18 cellular contexts compared by ENCODE assay signal in genomic region chr10:4699950-4700730, GRCh38.
DNase-seq lines count a peak whose midpoint lies in the region; ATAC-seq, FAIRE-seq and TF ChIP-seq lines count a peak whose summit lies in the region.
"Had no signal": no experiment of that assay in that cellular context is flagged by ENCODE, and none has a peak within 500 bp of the region (broad histone marks: within the 10 kb centered on the region; RNA-seq: fewer than 3 reads in every experiment).

No MANE protein-coding gene starts in this region.

- TF ChIP-seq EP300 in SK-N-SH (IDR thresholded peaks at IDR 0.05; ENCODE audit: borderline replicate concordance in 1 of 2, low read depth in 1 of 2, low read length in 1 of 2), result no peak

- no peak overlapping the region for H3K4me2 ChIP-seq in HCT116 (ENCODE audit: low read length)
- H3K4me2 ChIP-seq in SK-N-SH, result no peak overlapping the region
- no peak overlapping the region for H3K4me2 ChIP-seq in fibroblast of lung (ENCODE audit: extremely low read depth, insufficient read depth, low read length)
- H3K4me2 ChIP-seq: BLaER1 treated with 17β-estradiol and CSF1 and Interleukin-3, amounts not matched to agents 10 nM and 100 nM had no signal

- H4K20me1 ChIP-seq in HCT116 (ENCODE audit: insufficient read depth), result no peaks in the 10 kb centered on the region
- H4K20me1 ChIP-seq in SK-N-SH (ENCODE audit: insufficient read depth), result no peaks in the 10 kb centered on the region
- no peaks in the 10 kb centered on the region for H4K20me1 ChIP-seq in fibroblast of lung (ENCODE audit: control insufficient read depth, extremely low read depth, insufficient read depth, low read length)
- H4K20me1 ChIP-seq: BLaER1 treated with 17β-estradiol and CSF1 and Interleukin-3, amounts not matched to agents 10 nM and 100 nM had no signal

- DNase-seq in HCT116 (ENCODE audit: low read depth, low spot score) (no peak), SK-N-SH (no peak), fibroblast of lung (ENCODE audit: low read depth in 2 of 2) (peak in 1 of 2 donors; percentile 63), pancreas (no peak), thyroid gland (no peak)
- DNase-seq in activated CD4-positive, alpha-beta T cell treated with anti-CD3 and anti-CD28 coated beads, Interleukin-2, amount 50 U/mL, for 48 hours, result no peak
- DNase-seq: CD8-positive, alpha-beta memory T cell; EL; HFFc6; NCI-H187; NCI-H2107; NCI-H2227 treated with DMSO at 0.1 percent for 48 hours; NCI-H524 treated with DMSO at 0.1 percent for 48 hours had no signal

- peak; percentile 89 for FAIRE-seq in pancreas (lab: Jason Lieb, UNC)
- FAIRE-seq: GM12892, GM18507 had no signal

- no peak overlapping the region for H3K4me3 ChIP-seq in HCT116 (replicated peaks in 1 of 2; ENCODE audit: low read depth in 1 of 2, low read length in 2 of 2)
- H3K4me3 ChIP-seq in SK-N-SH (ENCODE audit: low read depth in 2 of 2, low read length in 1 of 2), result no peak overlapping the region
- no peak overlapping the region for H3K4me3 ChIP-seq in fibroblast of lung (replicated peaks in 1 of 4; ENCODE audit: control extremely low read depth in 1 of 4, insufficient read depth in 1 of 4, low read depth in 3 of 4, low read length in 4 of 4)
- no peak overlapping the region for H3K4me3 ChIP-seq in pancreas
- no peak overlapping the region for H3K4me3 ChIP-seq in thyroid gland (replicated peaks in 1 of 3)
- H3K4me3 ChIP-seq: BLaER1 treated with 17β-estradiol and CSF1 and Interleukin-3, amounts not matched to agents 10 nM and 100 nM; SK-N-MC had no signal

- H2AFZ ChIP-seq in HCT116 (ENCODE audit: low read depth, low read length, poor library complexity, severe bottlenecking) (peak overlapping the region; percentile 19), SK-N-SH (ENCODE audit: low read depth) (peak overlapping the region; percentile 79), fibroblast of lung (ENCODE audit: low read length) (peak overlapping the region; percentile 58)

- H3K9me2 ChIP-seq in HCT116 (ENCODE audit: insufficient read depth) (no peaks in the 10 kb centered on the region), SK-N-SH (no peaks in the 10 kb centered on the region)

- ATAC-seq in HCT116 (no peak), pancreas (no peak), GM21423 (IDR thresholded peaks at IDR 0.05; ENCODE audit: unreplicated experiment) (no peak)

- TF ChIP-seq RAD21 in HCT116 (IDR thresholded peaks at IDR 0.05; ENCODE audit: low read depth) (no peak), SK-N-SH (IDR thresholded peaks at IDR 0.05; ENCODE audit: low read length) (no peak)

- H3K36me3 ChIP-seq in HCT116 (ENCODE audit: control insufficient read depth in 1 of 2, insufficient read depth in 2 of 2, low read length in 2 of 2) (no peaks in the 10 kb centered on the region), SK-N-SH (replicated peaks in 1 of 2; ENCODE audit: control insufficient read depth in 1 of 2, insufficient read depth in 2 of 2, low read length in 1 of 2) (no peaks in the 10 kb centered on the region), fibroblast of lung (ENCODE audit: control insufficient read depth, insufficient read depth, low read length) (no peaks in the 10 kb centered on the region), pancreas (no peaks in the 10 kb centered on the region), thyroid gland (no peaks in the 10 kb centered on the region)
- H3K36me3 ChIP-seq: BLaER1 treated with 17β-estradiol and CSF1 and Interleukin-3, amounts not matched to agents 10 nM and 100 nM had no signal

- TF ChIP-seq POLR2A in HCT116 (IDR thresholded peaks at IDR 0.05; ENCODE audit: borderline replicate concordance, extremely low read depth, insufficient read depth, insufficient read length), result no peak
- TF ChIP-seq POLR2A in thyroid gland (IDR thresholded peaks at IDR 0.05), result no peak

- H3K9me3 ChIP-seq in HCT116 (ENCODE audit: control insufficient read depth in 1 of 2, insufficient read depth in 1 of 2, low read depth in 1 of 2, low read length in 2 of 2) (no peaks in the 10 kb centered on the region), SK-N-SH (no peaks in the 10 kb centered on the region), fibroblast of lung (ENCODE audit: control insufficient read depth, insufficient read depth, low read depth, low read length) (no peaks in the 10 kb centered on the region), pancreas (no peaks in the 10 kb centered on the region), thyroid gland (no peaks in the 10 kb centered on the region)
- H3K9me3 ChIP-seq: BLaER1 treated with 17β-estradiol and CSF1 and Interleukin-3, amounts not matched to agents 10 nM and 100 nM had no signal

- H3K27me3 ChIP-seq in HCT116 (ENCODE audit: insufficient read depth, low read length), result no peaks in the 10 kb centered on the region
- H3K27me3 ChIP-seq in SK-N-SH (ENCODE audit: insufficient read depth), result no peaks in the 10 kb centered on the region
- no peaks in the 10 kb centered on the region for H3K27me3 ChIP-seq in fibroblast of lung (ENCODE audit: control insufficient read depth, insufficient read depth, low read length)
- no peaks in the 10 kb centered on the region for H3K27me3 ChIP-seq in pancreas
- no peaks in the 10 kb centered on the region for H3K27me3 ChIP-seq in thyroid gland
- H3K27me3 ChIP-seq: BLaER1 treated with 17β-estradiol and CSF1 and Interleukin-3, amounts not matched to agents 10 nM and 100 nM had no signal

- TF ChIP-seq CTCF in HCT116 (IDR thresholded peaks at IDR 0.05 in 2 of 3, conservative IDR thresholded peaks at IDR 0.05 in 1 of 3; ENCODE audit: borderline replicate concordance in 1 of 3, insufficient read depth in 1 of 3, low read depth in 2 of 3, low read length in 2 of 3) (no peak), SK-N-SH (IDR thresholded peaks at IDR 0.05) (no peak), fibroblast of lung (conservative IDR thresholded peaks at IDR 0.05 in 1 of 2, IDR thresholded peaks at IDR 0.05 in 1 of 2; ENCODE audit: low read depth in 1 of 2, low read length in 2 of 2) (no peak), pancreas (IDR thresholded peaks at IDR 0.05) (no peak), thyroid gland (IDR thresholded peaks at IDR 0.05) (no peak)

- no TSS peak for BruUV-seq in HCT116 (replicated peaks; lab: Mats Ljungman, UMichigan)

- H3K27ac ChIP-seq in HCT116 (ENCODE audit: low read depth, low read length) (no peak overlapping the region), SK-N-SH (ENCODE audit: low read depth in 2 of 2, low read length in 1 of 2) (no peak overlapping the region), fibroblast of lung (ENCODE audit: insufficient read depth, low read length) (no peak overlapping the region), pancreas (no peak overlapping the region), thyroid gland (no peak overlapping the region)
- H3K27ac ChIP-seq: BLaER1 treated with 17β-estradiol and CSF1 and Interleukin-3, amounts not matched to agents 10 nM and 100 nM; SK-N-MC had no signal

- intact Hi-C loops in HCT116 (cut with micrococcal nuclease) (no loop called here), pancreas (cut with DNase I) (no loop called here), thyroid gland (cut with DNase I) (no loop called here)

- H3K9ac ChIP-seq in HCT116 (ENCODE audit: low read length), result no peak overlapping the region
- H3K9ac ChIP-seq in SK-N-SH, result no peak overlapping the region
- H3K9ac ChIP-seq in fibroblast of lung (ENCODE audit: insufficient read depth, low read length), result no peak overlapping the region
- H3K9ac ChIP-seq: BLaER1 treated with 17β-estradiol and CSF1 and Interleukin-3, amounts not matched to agents 10 nM and 100 nM had no signal

- POLR2A ChIA-PET in HCT116 (lab: Charles Lee) (no interaction called here), SK-N-SH (lab: Yijun Ruan, JAX) (no interaction called here)

- 96% methylated on average over 3 of the region's 3 CpGs for WGBS in SK-N-SH (ENCODE audit: low lambda C conversion rate)
- WGBS in pancreas, 2 donors, result 81 to 87% methylated on average over 3 of the region's 3 CpGs
- 87 to 90% methylated on average over 3 of the region's 3 CpGs for WGBS in thyroid gland, 2 donors

- RAD21 ChIA-PET in HCT116 (lab: Charles Lee; ENCODE audit: low non-redundant PET in 1 of 2, low total read pairs in 2 of 2, uncharacterized antibody in 2 of 2, unreplicated experiment in 2 of 2), result no interaction called here

- no peaks in the 10 kb centered on the region for H3K79me2 ChIP-seq in HCT116 (ENCODE audit: insufficient read depth, low read length)
- no peaks in the 10 kb centered on the region for H3K79me2 ChIP-seq in SK-N-SH (ENCODE audit: insufficient read depth)
- H3K79me2 ChIP-seq in fibroblast of lung (ENCODE audit: control insufficient read depth, insufficient read depth, low read length), result no peaks in the 10 kb centered on the region

- peaks cover 40% of the 10 kb centered on the region for H3F3A ChIP-seq in SK-N-SH (replicated peaks; ENCODE audit: insufficient read depth)

- H3K4me1 ChIP-seq in HCT116 (ENCODE audit: control insufficient read depth in 1 of 2, insufficient read depth in 2 of 2, low read length in 2 of 2) (peaks cover 3 to 17% of the 10 kb centered on the region in 2 experiments; a peak in 2 of 4 replicates), SK-N-SH (ENCODE audit: control insufficient read depth in 1 of 2, insufficient read depth in 2 of 2, low read depth in 1 of 2, low read length in 1 of 2) (peaks cover 0 to 11% of the 10 kb centered on the region in 2 experiments; a peak in 1 of 4 replicates), fibroblast of lung (ENCODE audit: control insufficient read depth, extremely low read depth, insufficient read depth, low read length) (peaks cover 8% of the 10 kb centered on the region), pancreas (no peaks in the 10 kb centered on the region), thyroid gland (no peaks in the 10 kb centered on the region)

- CTCF ChIA-PET in HCT116 (lab: Charles Lee) (interaction anchor here (1.1 kb wide), 1 partner anchor 70 kb away, joined by 3 read pairs; no protein-coding TSS in a partner anchor), SK-N-SH (lab: Yijun Ruan, JAX) (interaction anchor here (1.3 kb wide), 1 partner anchor 43 kb away, joined by 4 read pairs; no protein-coding TSS in a partner anchor)

TF ChIP-seq in HCT116, 20 proteins besides CTCF, POLR2A, EP300 and RAD21 (continues in another document):
- TF ChIP-seq SRF (IDR thresholded peaks at IDR 0.05; ENCODE audit: low read depth), result no peak
- TF ChIP-seq FOSL1 (IDR thresholded peaks at IDR 0.05; ENCODE audit: low read depth), result no peak
- TF ChIP-seq CBX3 (IDR thresholded peaks at IDR 0.05; ENCODE audit: low read depth), result no peak
- no peak for TF ChIP-seq ELF1 (IDR thresholded peaks at IDR 0.05; ENCODE audit: borderline replicate concordance, low read depth)

TF ChIP-seq in SK-N-SH, 30 proteins besides CTCF, POLR2A, EP300 and RAD21 (continues in another document):
- no peak for TF ChIP-seq NFIC (IDR thresholded peaks at IDR 0.05; ENCODE audit: borderline replicate concordance)
- no peak for TF ChIP-seq YY1 (IDR thresholded peaks at IDR 0.05; ENCODE audit: low read depth)
- no peak for TF ChIP-seq MEF2A (IDR thresholded peaks at IDR 0.05; ENCODE audit: borderline replicate concordance, low read depth)

Comparison
In these comparisons a context has a peak if more than half of its experiments do, and no peak if none do; other contexts are left out.
1. H2AFZ ChIP-seq: peak in every context shown above with its lines; median percentile 79 in SK-N-SH; 58 in fibroblast of lung; 19 in HCT116.